9 cellular contexts compared by ENCODE assay signal in the genomic region with DNA sequence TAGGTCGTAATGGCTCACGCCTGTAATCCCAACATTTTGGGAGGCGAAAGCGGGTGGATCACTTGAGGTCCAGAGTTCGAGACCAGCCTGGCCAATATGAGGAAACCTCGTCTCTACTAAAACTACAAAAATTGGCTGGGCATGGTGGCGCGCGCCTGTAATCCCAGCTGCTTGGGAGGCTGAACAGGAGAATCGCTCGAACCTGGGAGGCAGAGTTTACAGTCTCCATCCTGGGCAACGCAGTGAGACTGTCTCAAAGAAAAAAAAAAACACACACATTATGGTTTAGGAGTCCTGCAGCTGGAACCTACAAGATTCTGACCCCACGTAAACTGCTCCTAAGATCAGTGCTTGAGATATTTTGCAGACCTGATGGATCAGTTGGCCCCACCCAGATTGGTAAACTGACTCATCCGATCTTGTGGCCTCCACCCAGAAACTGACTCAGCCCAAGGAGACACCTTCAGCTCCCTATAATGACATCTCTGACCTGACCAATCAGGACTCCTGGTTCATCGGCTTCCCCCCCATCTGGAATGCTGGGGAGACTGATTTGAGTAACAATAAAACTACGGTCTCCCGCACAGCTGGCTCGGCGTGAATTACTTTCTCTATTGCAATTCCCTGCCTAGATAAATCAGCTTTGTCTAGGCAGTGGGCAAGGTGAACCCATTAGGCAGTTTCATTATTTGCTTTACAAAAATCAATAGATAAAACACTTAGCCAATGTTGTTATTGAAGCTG.
DNase-seq lines count a peak whose midpoint lies in the region; ATAC-seq and TF ChIP-seq lines count a peak whose summit lies in the region.
"Had no signal": no experiment of that assay in that cellular context is flagged by ENCODE, and none has a peak within 500 bp of the region (broad histone marks: within the 10 kb centered on the region; RNA-seq: fewer than 3 reads in every experiment).

No MANE protein-coding gene starts in this region.

- H3K27ac ChIP-seq in BLaER1 treated with 17β-estradiol and CSF1 and Interleukin-3, amounts not matched to agents 10 nM and 100 nM = peak overlapping the region in 1 of 11 experiments; percentile 96; a peak in 2 of 22 replicates
- peak overlapping the region; percentile 63 for H3K27ac ChIP-seq in RWPE1
- H3K27ac ChIP-seq: thoracic aorta had no signal

- H3K4me3 ChIP-seq in BLaER1 treated with 17β-estradiol and CSF1 and Interleukin-3, amounts not matched to agents 10 nM and 100 nM = peak overlapping the region in 5 of 10 experiments; percentile 63 to 75 (median 71); a peak in 5 of 20 replicates
- no peak overlapping the region for H3K4me3 ChIP-seq in fibroblast of mammary gland (ENCODE audit: control insufficient read depth, low read depth, low read length)
- H3K4me3 ChIP-seq: thoracic aorta had no signal

- H3K9me3 ChIP-seq in BLaER1 treated with 17β-estradiol and CSF1 and Interleukin-3, amounts not matched to agents 10 nM and 100 nM (replicated peaks in 1 of 11) = no peaks in the 10 kb centered on the region
- H3K9me3 ChIP-seq: thoracic aorta had no signal

- TF ChIP-seq CTCF in RWPE1 (conservative IDR thresholded peaks at IDR 0.05; ENCODE audit: low read depth) = no peak
- TF ChIP-seq CTCF in fibroblast of mammary gland (conservative IDR thresholded peaks at IDR 0.05; ENCODE audit: control insufficient read depth, insufficient read depth, low read depth, low read length) = no peak

- DNase-seq in HCEC 1CT (peak; percentile 68), RWPE1 (ENCODE audit: low spot score) (peak; percentile 84), fibroblast of mammary gland (ENCODE audit: low read depth) (peak; percentile 70), NCI-H446 (lab: John Stamatoyannopoulos, UW) (no peak), left lobe of liver (ENCODE audit: low spot score) (no peak), NCI-H1048 (lab: John Stamatoyannopoulos, UW) (no peak), NCI-H128 (lab: John Stamatoyannopoulos, UW; ENCODE audit: unreplicated experiment) (no peak)

- H3K4me1 ChIP-seq in BLaER1 treated with 17β-estradiol and CSF1 and Interleukin-3, amounts not matched to agents 10 nM and 100 nM = peaks cover 21 to 31% (median 28%) of the 10 kb centered on the region in 10 experiments

- H4K20me1 ChIP-seq in BLaER1 treated with 17β-estradiol and CSF1 and Interleukin-3, amounts not matched to agents 10 nM and 100 nM = peaks cover 0 to 6% (median 0%) of the 10 kb centered on the region in 11 experiments; a peak in 1 of 22 replicates

- 0 out of 22 replicates have a peak, but pooled peaks cover 0 to 5% (median 0%) of the 10 kb centered on the region in 11 experiments for H3K27me3 ChIP-seq in BLaER1 treated with 17β-estradiol and CSF1 and Interleukin-3, amounts not matched to agents 10 nM and 100 nM

- peak overlapping the region; percentile 18 to 97 (median 88); a peak in 20 of 22 replicates for H3K4me2 ChIP-seq in BLaER1 treated with 17β-estradiol and CSF1 and Interleukin-3, amounts not matched to agents 10 nM and 100 nM

- H3K9ac ChIP-seq in BLaER1 treated with 17β-estradiol and CSF1 and Interleukin-3, amounts not matched to agents 10 nM and 100 nM = peak overlapping the region in 6 of 11 experiments; percentile 10 to 93 (median 86); a peak in 7 of 22 replicates

- POLR2A ChIA-PET in RWPE1 (lab: Yijun Ruan, JAX; ENCODE audit: low non-redundant PET) = interaction anchor here (0.6 to 0.9 kb wide), 2 partner anchors 52 to 1598 kb away, joined by 3 to 4 read pairs; a partner anchor contains a TSS

- no peak for ATAC-seq in left lobe of liver

- H3K36me3 ChIP-seq in BLaER1 treated with 17β-estradiol and CSF1 and Interleukin-3, amounts not matched to agents 10 nM and 100 nM = no peaks in the 10 kb centered on the region
- H3K36me3 ChIP-seq: thoracic aorta had no signal

- CTCF ChIA-PET in RWPE1 (lab: Yijun Ruan, JAX) = no interaction called here

Comparison
In these comparisons a context has a peak if more than half of its experiments do, and no peak if none do; other contexts are left out.
1. DNase-seq: peak in HCEC 1CT (single experiment), RWPE1 (single experiment) and fibroblast of mammary gland (single experiment); none in NCI-H446 (0 of 2), left lobe of liver (single experiment), NCI-H1048 (single experiment) and NCI-H128 (single experiment).